16 cellular contexts compared by ENCODE assay signal in the genomic region with DNA sequence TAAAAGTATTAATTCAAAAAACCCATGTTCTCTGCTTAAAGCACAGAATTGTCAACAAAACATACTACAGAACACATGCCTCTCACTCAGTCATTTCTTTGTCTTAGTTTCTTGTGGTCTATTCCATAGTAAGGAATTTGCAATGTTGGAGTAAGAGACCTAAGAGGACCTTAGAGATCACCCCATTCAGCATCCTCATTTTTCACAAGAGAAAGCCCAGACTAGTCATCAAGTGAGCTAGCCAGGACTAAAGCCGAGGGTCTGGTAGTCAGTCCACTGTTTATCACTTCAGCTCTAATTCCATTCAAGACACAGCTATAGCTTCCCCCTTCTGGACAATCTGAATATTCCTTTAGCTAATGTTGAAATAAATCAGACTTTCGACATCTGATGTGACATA.
"Had no signal": no experiment of that assay in that cellular context is flagged by ENCODE, and none has a peak within 500 bp of the region (broad histone marks: within the 10 kb centered on the region; RNA-seq: fewer than 3 reads in every experiment).

No MANE protein-coding gene starts in this region.

- H3K4me3 Mint-ChIP-seq: activated CD4-positive, alpha-beta memory T cell treated with anti-CD3 and anti-CD28 coated beads for 36 hours; activated CD4-positive, alpha-beta T cell treated with anti-CD3 and anti-CD28 coated beads for 36 hours; activated T-helper 1 cell treated with anti-CD3 and anti-CD28 coated beads, Interleukin-12 subunit alpha, Interleukin-12 subunit beta, Interleukin-2, Interleukin-4 antibody, amounts not matched to agents 30 ng/mL and 10 ng/mL and 1 ng/mL, durations not matched to agents 14 hours and 24 hours and 36 hours; effector memory CD8-positive, alpha-beta T cell; nephron; stimulated activated naive B cell treated with anti-CD40 and anti-IgM and Interleukin-4, amounts not matched to agents 10 μg/mL and 1 μg/mL and 100 μg/mL, for 72 hours had no signal

- H3K9me3 ChIP-seq: adrenal gland, esophagus squamous epithelium, thoracic aorta had no signal

- H3K4me3 ChIP-seq: adrenal gland, esophagus squamous epithelium, thoracic aorta had no signal

- H3K27ac ChIP-seq: adrenal gland, esophagus squamous epithelium, thoracic aorta had no signal

- H3K36me3 Mint-ChIP-seq: activated CD4-positive, alpha-beta memory T cell treated with anti-CD3 and anti-CD28 coated beads for 36 hours; activated naive CD4-positive, alpha-beta T cell treated with anti-CD3 and anti-CD28 coated beads, Interleukin-2, amount 50 U/mL, for 72 hours had no signal

- H3K9me3 Mint-ChIP-seq: activated CD4-positive, alpha-beta memory T cell treated with anti-CD3 and anti-CD28 coated beads for 36 hours; activated naive CD4-positive, alpha-beta T cell treated with anti-CD3 and anti-CD28 coated beads, Interleukin-2, amount 50 U/mL, for 72 hours; activated T-helper 1 cell treated with anti-CD3 and anti-CD28 coated beads, Interleukin-12 subunit alpha, Interleukin-12 subunit beta, Interleukin-2, Interleukin-4 antibody, amounts not matched to agents 30 ng/mL and 10 ng/mL and 1 ng/mL, durations not matched to agents 14 hours and 24 hours and 36 hours; effector memory CD8-positive, alpha-beta T cell; nephron had no signal

- H3K36me3 ChIP-seq: adrenal gland, esophagus squamous epithelium, thoracic aorta had no signal

- H3K27me3 Mint-ChIP-seq: activated CD4-positive, alpha-beta memory T cell treated with anti-CD3 and anti-CD28 coated beads for 36 hours; activated CD4-positive, alpha-beta T cell treated with anti-CD3 and anti-CD28 coated beads for 36 hours; stimulated activated naive B cell treated with anti-CD40 and anti-IgM and Interleukin-4, amounts not matched to agents 10 μg/mL and 1 μg/mL and 100 μg/mL, for 72 hours had no signal

- H3K4me1 Mint-ChIP-seq: activated CD4-positive, alpha-beta T cell treated with anti-CD3 and anti-CD28 coated beads for 36 hours had no signal

- H3K27ac Mint-ChIP-seq: activated CD4-positive, alpha-beta memory T cell treated with anti-CD3 and anti-CD28 coated beads for 36 hours; activated CD4-positive, alpha-beta T cell treated with anti-CD3 and anti-CD28 coated beads for 36 hours; activated naive CD4-positive, alpha-beta T cell treated with anti-CD3 and anti-CD28 coated beads, Interleukin-2, amount 50 U/mL, for 72 hours; activated T-helper 1 cell treated with anti-CD3 and anti-CD28 coated beads, Interleukin-12 subunit alpha, Interleukin-12 subunit beta, Interleukin-2, Interleukin-4 antibody, amounts not matched to agents 30 ng/mL and 10 ng/mL and 1 ng/mL, durations not matched to agents 14 hours and 24 hours and 36 hours; effector memory CD8-positive, alpha-beta T cell; nephron; stimulated activated naive B cell treated with anti-CD40 and anti-IgM and Interleukin-4, amounts not matched to agents 10 μg/mL and 1 μg/mL and 100 μg/mL, for 72 hours had no signal

- ATAC-seq: activated CD4-positive, alpha-beta T cell treated with anti-CD3 and anti-CD28 coated beads for 36 hours; activated naive CD4-positive, alpha-beta T cell treated with anti-CD3 and anti-CD28 coated beads, Interleukin-2, amount 50 U/mL, for 72 hours; effector memory CD8-positive, alpha-beta T cell; stimulated activated naive B cell treated with anti-CD40 and anti-IgM and Interleukin-4, amounts not matched to agents 10 μg/mL and 1 μg/mL and 100 μg/mL, for 72 hours had no signal

- H3K27me3 ChIP-seq: adrenal gland, esophagus squamous epithelium had no signal

- DNase-seq: activated CD4-positive, alpha-beta memory T cell treated with anti-CD3 and anti-CD28 coated beads for 36 hours; activated CD4-positive, alpha-beta T cell treated with anti-CD3 and anti-CD28 coated beads for 36 hours; activated gamma-delta T cell treated with Interleukin-2 at 50 U/mL for 16 hours; activated T-cell treated with anti-CD3 and anti-CD28 coated beads for 4 hours; adrenal gland; dermis blood vessel endothelial cell; effector memory CD8-positive, alpha-beta T cell; esophagus squamous epithelium; nucleus accumbens; retina; stimulated activated naive B cell treated with anti-CD40 and anti-IgM and Interleukin-4, amounts not matched to agents 10 μg/mL and 1 μg/mL and 100 μg/mL, for 72 hours; T-helper 2 cell had no signal

- H3K4me1 ChIP-seq: adrenal gland, esophagus squamous epithelium had no signal
